In the genomic region with DNA sequence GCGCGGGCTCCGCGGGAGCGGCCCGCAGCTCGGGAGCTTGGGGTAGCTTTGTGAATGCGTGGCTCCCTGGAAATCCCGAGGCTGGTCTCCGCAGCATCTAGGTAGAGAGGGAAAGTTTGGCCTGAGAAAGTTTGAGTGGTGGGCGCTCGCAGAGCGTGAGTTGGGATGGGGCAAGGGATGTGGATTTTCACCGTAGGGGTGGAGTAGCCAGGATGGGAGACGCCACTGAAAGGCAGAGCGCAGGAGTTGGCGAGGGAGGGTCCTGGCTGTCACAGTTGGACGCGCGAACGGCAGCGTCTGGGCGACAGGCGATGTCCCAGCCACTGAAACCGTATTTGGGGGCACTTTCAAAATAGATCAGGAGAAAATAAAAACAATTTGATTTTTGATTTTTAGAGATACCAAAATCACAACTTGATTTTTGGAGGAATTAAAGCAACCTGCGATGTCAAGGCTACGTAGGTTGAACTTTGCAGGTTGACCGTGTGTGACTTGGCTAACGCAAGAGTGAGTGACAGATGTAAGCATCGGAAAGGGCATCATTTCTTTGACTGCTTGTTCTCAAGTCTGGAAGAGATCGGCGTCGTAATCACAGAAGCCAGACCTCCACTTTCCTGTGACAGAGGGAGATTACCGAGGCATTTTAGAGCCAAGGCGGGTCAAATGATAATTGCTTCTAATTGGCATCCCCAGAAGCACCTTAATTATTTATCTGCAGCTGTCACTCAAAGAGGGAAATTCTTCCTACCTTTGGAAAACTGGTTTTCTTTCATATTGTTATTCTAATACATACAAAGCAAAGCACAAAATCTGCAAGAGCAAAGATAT, we compare ENCODE assay signal across 9 cellular contexts. TPM values are rescaled to one million over a fixed set of nuclear protein-coding genes. Genes with fewer than 3 reads are reported as not detected.
DNase-seq lines count a peak whose midpoint lies in the region; TF ChIP-seq lines count a peak whose summit lies in the region.
"Had no signal": no experiment of that assay in that cellular context is flagged by ENCODE, and none has a peak within 500 bp of the region (broad histone marks: within the 10 kb centered on the region; RNA-seq: fewer than 3 reads in every experiment).

No MANE protein-coding gene starts in this region.

- H3K4me3 ChIP-seq in astrocyte of the spinal cord (ENCODE audit: low read depth, low read length) (peak overlapping the region; percentile 45), suprapubic skin (peak overlapping the region; percentile 70)

- in situ Hi-C loops in astrocyte of the spinal cord (cut with HindIII; ENCODE audit: low sequenced_read_pairs): loop anchor here (25.0 kb wide), 1 partner anchor 413 kb away; no protein-coding TSS in a partner anchor

- TF ChIP-seq CTCF in astrocyte of the spinal cord (IDR thresholded peaks at IDR 0.05; ENCODE audit: low read depth, low read length) (no peak), suprapubic skin (IDR thresholded peaks at IDR 0.05) (no peak)

- TF ChIP-seq EP300 in suprapubic skin (IDR thresholded peaks at IDR 0.05): no peak

- peaks cover 34% of the 10 kb centered on the region for H3K4me1 ChIP-seq in suprapubic skin

- DNase-seq in DMS 273 (lab: John Stamatoyannopoulos, UW; ENCODE audit: unreplicated experiment): peak; percentile 63
- DNase-seq in NCI-H146 treated with DMSO at 0.1 percent for 48 hours (lab: John Stamatoyannopoulos, UW; ENCODE audit: unreplicated experiment): peak; percentile 66
- DNase-seq in astrocyte of the spinal cord (ENCODE audit: low read depth, low spot score): no peak
- DNase-seq in left kidney (ENCODE audit: low read depth, low spot score): peak; percentile 72
- no peak for DNase-seq in suprapubic skin (ENCODE audit: low spot score in 2 of 2)
- DNase-seq in stimulated activated CD8-positive, alpha-beta memory T cell treated with anti-CD3 and anti-CD28 coated beads, Interleukin-4, amount 100 ng/mL, for 48 hours: no peak
- DNase-seq in T-helper 9 cell: no peak
- no peak for DNase-seq in iPS-NIHi11 (ENCODE audit: low spot score)

- no peaks in the 10 kb centered on the region for H3K9me3 ChIP-seq in suprapubic skin

- TF ChIP-seq POLR2A in suprapubic skin (IDR thresholded peaks at IDR 0.05): no peak

- 4% methylated on average over 31 of the region's 35 CpGs for WGBS in suprapubic skin

- H3K27ac ChIP-seq in suprapubic skin: peak overlapping the region; percentile 86

- peaks cover 68% of the 10 kb centered on the region for H3K27me3 ChIP-seq in suprapubic skin

- H3K36me3 ChIP-seq in suprapubic skin: no peaks in the 10 kb centered on the region

RNA-seq across cellular contexts. Expression of a gene that starts 0.6 kb away (rescaled TPM):
- total RNA-seq in suprapubic skin: 1 to 10 TPM in 3 of 4 donors, under 1 TPM in 1; 0.76 to 3.0 (median 1.9) TPM
- total RNA-seq: renal cortical epithelial cell had no signal

RNA-seq across cellular contexts. Expression of a gene that starts 40.7 kb away (rescaled TPM):
- total RNA-seq in suprapubic skin: 10 to 100 TPM; 11.1 to 28.4 (median 22.1) TPM

Comparison
In these comparisons a context has a peak if more than half of its experiments do, and no peak if none do; other contexts are left out.
1. DNase-seq: peak in DMS 273 (single experiment), NCI-H146 treated with DMSO at 0.1 percent for 48 hours (single experiment) and left kidney (single experiment); none in astrocyte of the spinal cord (single experiment), suprapubic skin (0 of 2), stimulated activated CD8-positive, alpha-beta memory T cell treated with anti-CD3 and anti-CD28 coated beads, Interleukin-4, amount 100 ng/mL, for 48 hours (single experiment), T-helper 9 cell (single experiment) and iPS-NIHi11 (single experiment).